Comparison of ENCODE assay signal across 7 cellular contexts in the genomic region with DNA sequence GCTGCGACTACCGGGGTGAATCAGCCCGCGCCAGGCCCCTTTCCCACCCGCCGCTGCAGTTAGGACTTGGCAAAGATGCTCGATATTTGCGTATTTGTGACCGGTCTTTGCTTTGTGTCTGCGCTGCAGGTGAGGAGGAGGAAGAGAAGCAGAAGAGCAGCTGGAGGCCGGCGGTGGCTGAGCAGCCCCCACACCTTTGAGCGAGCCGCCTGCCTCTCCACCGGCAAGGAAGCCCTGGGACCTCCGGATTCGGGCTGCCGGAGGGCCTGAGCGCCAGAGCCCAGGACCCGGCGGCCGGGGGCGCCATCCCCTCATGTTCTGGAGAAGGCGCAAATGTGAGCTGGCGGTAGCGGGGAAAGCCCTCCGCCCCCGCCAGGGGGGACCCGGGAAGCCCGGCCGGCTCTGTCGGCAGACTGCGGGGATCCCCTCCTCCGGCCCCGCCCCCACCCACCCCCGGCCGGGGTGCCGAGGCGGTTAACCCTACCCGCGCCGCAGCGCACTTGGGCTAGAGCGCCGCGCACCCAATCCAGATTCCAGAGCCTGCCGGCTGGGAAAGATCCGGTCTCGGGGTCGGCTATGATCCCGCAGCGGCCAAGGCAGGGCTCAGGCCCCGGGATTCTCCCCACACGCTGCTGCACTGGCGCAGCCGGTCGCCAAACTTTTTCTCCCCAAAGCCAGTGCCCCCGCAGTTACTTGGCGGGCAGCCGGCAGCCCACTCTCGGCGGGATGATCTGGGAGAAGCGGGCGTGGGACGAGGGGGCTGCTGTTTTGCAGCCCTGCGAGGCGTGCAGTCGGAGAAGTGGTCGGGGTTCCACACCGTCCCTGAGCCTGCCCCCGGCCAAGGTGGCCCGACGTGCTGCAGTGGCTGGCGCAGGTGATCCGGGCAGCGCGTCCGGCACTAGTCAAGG. TPM values are rescaled to one million over a fixed set of nuclear protein-coding genes. Genes with fewer than 3 reads are reported as not detected.
A peak's percentile ranks its signal among the peaks of the same experiment; 100 is the strongest.
DNase-seq lines count a peak whose midpoint lies in the region; ATAC-seq and TF ChIP-seq lines count a peak whose summit lies in the region.

No MANE protein-coding gene starts in this region.

- H3K27ac ChIP-seq in Panc1 (ENCODE audit: low read length) = no peak overlapping the region
- no peak overlapping the region for H3K27ac ChIP-seq in foreskin keratinocyte

- TF ChIP-seq CTCF in Panc1 (IDR thresholded peaks at IDR 0.05) = no peak
- TF ChIP-seq CTCF in foreskin keratinocyte (conservative IDR thresholded peaks at IDR 0.05) = peak; percentile 28

- in situ Hi-C loops in Panc1 (cut with HindIII; ENCODE audit: low pct_unique_long_range_greater_than_20kb, low sequenced_read_pairs) = no loop called here

- H3K9me3 ChIP-seq in Panc1 (ENCODE audit: control insufficient read depth, insufficient read depth, low read depth, low read length) = no peaks in the 10 kb centered on the region

- POLR2A ChIA-PET in Panc1 (lab: Charles Lee) = no interaction called here

- no peaks in the 10 kb centered on the region for H3K4me1 ChIP-seq in Panc1 (ENCODE audit: control insufficient read depth, insufficient read depth, low read length)
- no peaks in the 10 kb centered on the region for H3K4me1 ChIP-seq in foreskin keratinocyte

- DNase-seq in Panc1 (ENCODE audit: low read depth, low spot score) (no peak), foreskin keratinocyte (peak in 1 of 2 donors; percentile 9), occipital lobe (lab: John Stamatoyannopoulos, UW) (peak; percentile 52), hepatic stellate cell (ENCODE audit: low spot score) (no peak), CD1c-positive myeloid dendritic cell (ENCODE audit: extremely low spot score) (no peak)

- ATAC-seq in GM18498 (IDR thresholded peaks at IDR 0.05; ENCODE audit: unreplicated experiment) (peak; percentile 36), HG02763 (IDR thresholded peaks at IDR 0.05; ENCODE audit: unreplicated experiment) (peak; percentile 50), Panc1 (peak; percentile 36), foreskin keratinocyte (peak; percentile 17)

- intact Hi-C loops in Panc1 (cut with micrococcal nuclease; ENCODE audit: unreplicated experiment) = no loop called here

- CTCF ChIA-PET in Panc1 (lab: Charles Lee) = no interaction called here

- BruUV-seq in Panc1 (replicated peaks; lab: Mats Ljungman, UMichigan) = no TSS peak

- peak overlapping the region; percentile 37 to 46 for H3K4me3 ChIP-seq in Panc1 (ENCODE audit: low read depth in 2 of 2, low read length in 2 of 2)

- H3K27me3 ChIP-seq in Panc1 (ENCODE audit: control insufficient read depth, insufficient read depth, low read length) (peaks cover 15% of the 10 kb centered on the region), foreskin keratinocyte (peaks cover 83% of the 10 kb centered on the region)

- no peaks in the 10 kb centered on the region for H3K36me3 ChIP-seq in Panc1 (ENCODE audit: control insufficient read depth, insufficient read depth, low read length)

RNA-seq across cellular contexts. Expression of gene KCNN2, which starts 0.8 kb away (rescaled TPM):
- not detected for total RNA-seq in Panc1 (2021; ENCODE audit: unreplicated experiment)
- not detected for polyA plus RNA-seq in Panc1 (2012; ENCODE audit: insufficient read length)
- total RNA-seq in foreskin keratinocyte = 0.11 and 0.14 TPM in 2 replicates
- 0.06 and 0.11 TPM in 2 replicates for polyA plus RNA-seq in foreskin keratinocyte
- total RNA-seq in occipital lobe = 34.6 TPM

Comparison
In these comparisons a context has a peak if more than half of its experiments do, and no peak if none do; other contexts are left out.
1. RNA of gene KCNN2, which starts 0.8 kb away (total RNA-seq): 34.6 TPM in occipital lobe (single experiment); 0.11 to 0.14 TPM in foreskin keratinocyte and not detected in Panc1 (single experiment); every median in the first group is over 10 times any median in the second.
2. Peak in every context shown above with its lines, with median percentiles within 50 percentile points of each other: ATAC-seq.